ENCODE assay signal across 9 cellular contexts in the genomic region with DNA sequence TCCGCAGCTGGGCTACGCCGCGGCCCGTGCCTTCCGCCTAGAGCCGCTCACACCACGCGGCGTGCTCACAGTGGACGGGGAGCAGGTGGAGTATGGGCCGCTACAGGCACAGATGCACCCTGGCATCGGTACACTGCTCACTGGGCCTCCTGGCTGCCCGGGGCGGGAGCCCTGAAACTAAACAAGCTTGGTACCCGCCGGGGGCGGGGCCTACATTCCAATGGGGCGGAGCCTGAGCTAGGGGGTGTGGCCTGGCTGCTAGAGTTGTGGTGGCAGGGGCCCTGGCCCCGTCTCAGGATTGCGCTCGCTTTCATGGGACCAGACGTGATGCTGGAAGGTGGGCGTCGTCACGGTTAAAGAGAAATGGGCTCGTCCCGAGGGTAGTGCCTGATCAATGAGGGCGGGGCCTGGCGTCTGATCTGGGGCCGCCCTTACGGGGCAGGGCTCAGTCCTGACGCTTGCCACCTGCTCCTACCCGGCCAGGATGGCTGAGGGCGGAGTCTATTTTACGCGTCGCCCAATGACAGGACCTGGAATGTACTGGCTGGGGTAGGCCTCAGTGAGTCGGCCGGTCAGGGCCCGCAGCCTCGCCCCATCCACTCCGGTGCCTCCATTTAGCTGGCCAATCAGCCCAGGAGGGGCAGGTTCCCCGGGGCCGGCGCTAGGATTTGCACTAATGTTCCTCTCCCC. TPM values are rescaled to one million over a fixed set of nuclear protein-coding genes. Genes with fewer than 3 reads are reported as not detected.
A peak's percentile ranks its signal among the peaks of the same experiment; 100 is the strongest.
DNase-seq lines count a peak whose midpoint lies in the region; ATAC-seq and TF ChIP-seq lines count a peak whose summit lies in the region.
"Had no signal": no experiment of that assay in that cellular context is flagged by ENCODE, and none has a peak within 500 bp of the region (broad histone marks: within the 10 kb centered on the region; RNA-seq: fewer than 3 reads in every experiment).

No MANE protein-coding gene starts in this region.

- intact Hi-C loops in dendritic cell treated with granulocyte-macrophage colony-stimulating factor and Interleukin-4, amounts not matched to agents 40 ng/mL and 50 ng/mL, for 4 days (cut with micrococcal nuclease) = no loop called here
- intact Hi-C loops in vagina (cut with DNase I) = loop anchor here (10.0 kb wide), 1 partner anchor 335 kb away; a partner anchor contains a TSS

- H3K36me3 ChIP-seq in mesodermal cell (ENCODE audit: control insufficient read depth, insufficient read depth, low read length) (peaks cover 5% of the 10 kb centered on the region), vagina (peaks cover 0 to 5% of the 10 kb centered on the region in 2 donors), MG63 (peaks cover 34% of the 10 kb centered on the region)

- peaks cover 13% of the 10 kb centered on the region for H3K36me3 Mint-ChIP-seq in activated naive CD8-positive, alpha-beta T cell treated with anti-CD3 and anti-CD28 coated beads, Interleukin-2, amount 50 U/mL, for 24 hours (ENCODE audit: low read depth)
- peaks cover 5% of the 10 kb centered on the region for H3K36me3 Mint-ChIP-seq in activated naive CD8-positive, alpha-beta T cell treated with anti-CD3 and anti-CD28 coated beads for 36 hours
- peaks cover 90% of the 10 kb centered on the region for H3K36me3 Mint-ChIP-seq in dendritic cell treated with granulocyte-macrophage colony-stimulating factor and Interleukin-4, amounts not matched to agents 40 ng/mL and 50 ng/mL, for 4 days (ENCODE audit: low read depth)

- no peak for TF ChIP-seq POLR2A in vagina (IDR thresholded peaks at IDR 0.05)

- peak overlapping the region; percentile 22 for H3K4me3 ChIP-seq in mesodermal cell (ENCODE audit: extremely low read depth, insufficient read depth, low read length, poor library complexity, severe bottlenecking)
- no peak overlapping the region for H3K4me3 ChIP-seq in vagina
- H3K4me3 ChIP-seq in MG63 = no peak overlapping the region

- H3K4me3 Mint-ChIP-seq in activated naive CD8-positive, alpha-beta T cell treated with anti-CD3 and anti-CD28 coated beads, Interleukin-2, amount 50 U/mL, for 24 hours = no peak overlapping the region
- no peak overlapping the region for H3K4me3 Mint-ChIP-seq in activated naive CD8-positive, alpha-beta T cell treated with anti-CD3 and anti-CD28 coated beads for 36 hours
- H3K4me3 Mint-ChIP-seq in dendritic cell treated with granulocyte-macrophage colony-stimulating factor and Interleukin-4, amounts not matched to agents 40 ng/mL and 50 ng/mL, for 4 days = no peak overlapping the region
- H3K4me3 Mint-ChIP-seq: activated B cell treated with CpG ODN at 0.5 μM for 24 hours had no signal

- DNase-seq in activated naive CD8-positive, alpha-beta T cell treated with anti-CD3 and anti-CD28 coated beads, Interleukin-2, amount 50 U/mL, for 24 hours = peak; percentile 47
- no peak for DNase-seq in activated naive CD8-positive, alpha-beta T cell treated with anti-CD3 and anti-CD28 coated beads for 36 hours
- DNase-seq in vagina (ENCODE audit: extremely low spot score in 2 of 2) (no peak), MG63 (no peak), OCI-M1 (lab: John Stamatoyannopoulos, UW) (no peak)
- DNase-seq: activated B cell treated with CpG ODN at 0.5 μM for 24 hours had no signal

- H3K4me1 Mint-ChIP-seq in activated naive CD8-positive, alpha-beta T cell treated with anti-CD3 and anti-CD28 coated beads, Interleukin-2, amount 50 U/mL, for 24 hours = peaks cover 47% of the 10 kb centered on the region
- H3K4me1 Mint-ChIP-seq in activated naive CD8-positive, alpha-beta T cell treated with anti-CD3 and anti-CD28 coated beads for 36 hours = peaks cover 30% of the 10 kb centered on the region
- H3K4me1 Mint-ChIP-seq in dendritic cell treated with granulocyte-macrophage colony-stimulating factor and Interleukin-4, amounts not matched to agents 40 ng/mL and 50 ng/mL, for 4 days (ENCODE audit: low read depth) = peaks cover 68% of the 10 kb centered on the region

- H3K27ac Mint-ChIP-seq in activated naive CD8-positive, alpha-beta T cell treated with anti-CD3 and anti-CD28 coated beads, Interleukin-2, amount 50 U/mL, for 24 hours = no peak overlapping the region
- no peak overlapping the region for H3K27ac Mint-ChIP-seq in activated naive CD8-positive, alpha-beta T cell treated with anti-CD3 and anti-CD28 coated beads for 36 hours
- H3K27ac Mint-ChIP-seq in dendritic cell treated with granulocyte-macrophage colony-stimulating factor and Interleukin-4, amounts not matched to agents 40 ng/mL and 50 ng/mL, for 4 days = peak overlapping the region; percentile 80
- H3K27ac Mint-ChIP-seq: activated B cell treated with CpG ODN at 0.5 μM for 24 hours had no signal

- H3K27me3 Mint-ChIP-seq in activated naive CD8-positive, alpha-beta T cell treated with anti-CD3 and anti-CD28 coated beads, Interleukin-2, amount 50 U/mL, for 24 hours = no peaks in the 10 kb centered on the region
- no peaks in the 10 kb centered on the region for H3K27me3 Mint-ChIP-seq in activated naive CD8-positive, alpha-beta T cell treated with anti-CD3 and anti-CD28 coated beads for 36 hours
- no peaks in the 10 kb centered on the region for H3K27me3 Mint-ChIP-seq in dendritic cell treated with granulocyte-macrophage colony-stimulating factor and Interleukin-4, amounts not matched to agents 40 ng/mL and 50 ng/mL, for 4 days
- H3K27me3 Mint-ChIP-seq: activated B cell treated with CpG ODN at 0.5 μM for 24 hours had no signal

- H3K9me3 ChIP-seq in mesodermal cell (ENCODE audit: control insufficient read depth, low read length) (no peaks in the 10 kb centered on the region), vagina (no peaks in the 10 kb centered on the region), MG63 (no peaks in the 10 kb centered on the region)

- H3K27ac ChIP-seq in mesodermal cell (ENCODE audit: low read depth, low read length, severe bottlenecking) = peak overlapping the region; percentile 29
- H3K27ac ChIP-seq in vagina = peak overlapping the region; percentile 79

- no peak for ATAC-seq in activated naive CD8-positive, alpha-beta T cell treated with anti-CD3 and anti-CD28 coated beads, Interleukin-2, amount 50 U/mL, for 24 hours
- no peak for ATAC-seq in GM19395 (IDR thresholded peaks at IDR 0.05; ENCODE audit: unreplicated experiment)

- WGBS in mesodermal cell (ENCODE audit: insufficient coverage in 2 of 2), 2 experiments = 40 to 41% methylated on average over 44 to 46 of the region's 46 CpGs

- peaks cover 23% of the 10 kb centered on the region for H3K4me1 ChIP-seq in mesodermal cell (ENCODE audit: control insufficient read depth, insufficient read depth, low read length, poor library complexity, severe bottlenecking)
- peaks cover 56% of the 10 kb centered on the region for H3K4me1 ChIP-seq in vagina

- TF ChIP-seq CTCF in vagina (IDR thresholded peaks at IDR 0.05) = no peak

- no peaks in the 10 kb centered on the region for H3K9me3 Mint-ChIP-seq in activated naive CD8-positive, alpha-beta T cell treated with anti-CD3 and anti-CD28 coated beads, Interleukin-2, amount 50 U/mL, for 24 hours
- no peaks in the 10 kb centered on the region for H3K9me3 Mint-ChIP-seq in activated naive CD8-positive, alpha-beta T cell treated with anti-CD3 and anti-CD28 coated beads for 36 hours
- no peaks in the 10 kb centered on the region for H3K9me3 Mint-ChIP-seq in dendritic cell treated with granulocyte-macrophage colony-stimulating factor and Interleukin-4, amounts not matched to agents 40 ng/mL and 50 ng/mL, for 4 days
- H3K9me3 Mint-ChIP-seq: activated B cell treated with CpG ODN at 0.5 μM for 24 hours had no signal

- H3K27me3 ChIP-seq in vagina = no peaks in the 10 kb centered on the region
- no peaks in the 10 kb centered on the region for H3K27me3 ChIP-seq in MG63

RNA-seq across cellular contexts. Expression of a gene that starts 7.4 kb away (rescaled TPM):
- total RNA-seq in activated naive CD8-positive, alpha-beta T cell treated with anti-CD3 and anti-CD28 coated beads for 36 hours = 10 to 100 TPM in 1 of 2 experiments, 1 to 10 TPM in 1; 9.3 to 10.1 TPM
- polyA plus RNA-seq in mesodermal cell (2013, experiment 1 of 2) = 4.5 TPM
- 2.7 TPM for polyA plus RNA-seq in mesodermal cell (2013, experiment 2 of 2)
- total RNA-seq in vagina = 4.9 TPM
- 9.3 and 14.5 TPM in 2 replicates for total RNA-seq in MG63 (2014; rRNA removed; shearing (Covaris generic); ENCODE audit: low replicate concordance)

RNA-seq across cellular contexts. Expression of a gene that starts 10.4 kb away (rescaled TPM):
- total RNA-seq in activated naive CD8-positive, alpha-beta T cell treated with anti-CD3 and anti-CD28 coated beads for 36 hours = 10 to 100 TPM; 36.7 to 40.8 TPM
- polyA plus RNA-seq in mesodermal cell (2013, experiment 1 of 2) = 9.4 TPM
- 8.7 TPM for polyA plus RNA-seq in mesodermal cell (2013, experiment 2 of 2)
- 19.9 TPM for total RNA-seq in vagina
- total RNA-seq in MG63 (2014; rRNA removed; shearing (Covaris generic); ENCODE audit: low replicate concordance) = 6.7 and 8.6 TPM in 2 replicates

RNA-seq across cellular contexts. Expression of a gene that starts 10.8 kb away (rescaled TPM):
- 1,000 to 10,000 TPM; 1,968 to 2,008 TPM for total RNA-seq in activated naive CD8-positive, alpha-beta T cell treated with anti-CD3 and anti-CD28 coated beads for 36 hours
- polyA plus RNA-seq in mesodermal cell (2013, experiment 1 of 2) = 1,420 TPM
- 1,243 TPM for polyA plus RNA-seq in mesodermal cell (2013, experiment 2 of 2)
- 2,346 TPM for total RNA-seq in vagina
- total RNA-seq in MG63 (2014; rRNA removed; shearing (Covaris generic); ENCODE audit: low replicate concordance) = 3,057 and 3,727 TPM in 2 replicates

RNA-seq across cellular contexts. Expression of a gene that starts 14.9 kb away (rescaled TPM):
- total RNA-seq in activated naive CD8-positive, alpha-beta T cell treated with anti-CD3 and anti-CD28 coated beads for 36 hours = 1 to 10 TPM; 4.4 TPM
- 0.44 TPM for polyA plus RNA-seq in mesodermal cell (2013, experiment 1 of 2)
- not detected for polyA plus RNA-seq in mesodermal cell (2013, experiment 2 of 2)
- 3.2 TPM for total RNA-seq in vagina
- total RNA-seq in MG63 (2014; rRNA removed; shearing (Covaris generic); ENCODE audit: low replicate concordance) = not detected in 2 replicates

RNA-seq across cellular contexts. Expression of a gene that starts 16.2 kb away (rescaled TPM):
- total RNA-seq in activated naive CD8-positive, alpha-beta T cell treated with anti-CD3 and anti-CD28 coated beads for 36 hours = 10 to 100 TPM; 11.9 to 14.1 TPM
- polyA plus RNA-seq in mesodermal cell (2013, experiment 1 of 2) = 17.0 TPM
- 13.7 TPM for polyA plus RNA-seq in mesodermal cell (2013, experiment 2 of 2)
- 7.9 TPM for total RNA-seq in vagina
- total RNA-seq in MG63 (2014; rRNA removed; shearing (Covaris generic); ENCODE audit: low replicate concordance) = 1.3 TPM in 1 of 2 replicates, not detected in the other
